1 cellular context compared by ENCODE assay signal in genomic region chr16:87839542-87840461, GRCh38.
TF ChIP-seq lines count a peak whose summit lies in the region.

No MANE protein-coding gene starts in this region.

TF ChIP-seq in HCT116, 20 proteins besides CTCF, POLR2A, EP300 and RAD21 (continued from another document):
- TF ChIP-seq, protein P1, sequence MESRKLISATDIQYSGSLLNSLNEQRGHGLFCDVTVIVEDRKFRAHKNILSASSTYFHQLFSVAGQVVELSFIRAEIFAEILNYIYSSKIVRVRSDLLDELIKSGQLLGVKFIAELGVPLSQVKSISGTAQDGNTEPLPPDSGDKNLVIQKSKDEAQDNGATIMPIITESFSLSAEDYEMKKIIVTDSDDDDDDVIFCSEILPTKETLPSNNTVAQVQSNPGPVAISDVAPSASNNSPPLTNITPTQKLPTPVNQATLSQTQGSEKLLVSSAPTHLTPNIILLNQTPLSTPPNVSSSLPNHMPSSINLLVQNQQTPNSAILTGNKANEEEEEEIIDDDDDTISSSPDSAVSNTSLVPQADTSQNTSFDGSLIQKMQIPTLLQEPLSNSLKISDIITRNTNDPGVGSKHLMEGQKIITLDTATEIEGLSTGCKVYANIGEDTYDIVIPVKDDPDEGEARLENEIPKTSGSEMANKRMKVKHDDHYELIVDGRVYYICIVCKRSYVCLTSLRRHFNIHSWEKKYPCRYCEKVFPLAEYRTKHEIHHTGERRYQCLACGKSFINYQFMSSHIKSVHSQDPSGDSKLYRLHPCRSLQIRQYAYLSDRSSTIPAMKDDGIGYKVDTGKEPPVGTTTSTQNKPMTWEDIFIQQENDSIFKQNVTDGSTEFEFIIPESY (IDR thresholded peaks at IDR 0.05; ENCODE audit: extremely low read depth, insufficient replicate concordance, low read length), result no peak
- no peak for TF ChIP-seq CEBPB (IDR thresholded peaks at IDR 0.05; ENCODE audit: low read depth)
